In the genomic region with DNA sequence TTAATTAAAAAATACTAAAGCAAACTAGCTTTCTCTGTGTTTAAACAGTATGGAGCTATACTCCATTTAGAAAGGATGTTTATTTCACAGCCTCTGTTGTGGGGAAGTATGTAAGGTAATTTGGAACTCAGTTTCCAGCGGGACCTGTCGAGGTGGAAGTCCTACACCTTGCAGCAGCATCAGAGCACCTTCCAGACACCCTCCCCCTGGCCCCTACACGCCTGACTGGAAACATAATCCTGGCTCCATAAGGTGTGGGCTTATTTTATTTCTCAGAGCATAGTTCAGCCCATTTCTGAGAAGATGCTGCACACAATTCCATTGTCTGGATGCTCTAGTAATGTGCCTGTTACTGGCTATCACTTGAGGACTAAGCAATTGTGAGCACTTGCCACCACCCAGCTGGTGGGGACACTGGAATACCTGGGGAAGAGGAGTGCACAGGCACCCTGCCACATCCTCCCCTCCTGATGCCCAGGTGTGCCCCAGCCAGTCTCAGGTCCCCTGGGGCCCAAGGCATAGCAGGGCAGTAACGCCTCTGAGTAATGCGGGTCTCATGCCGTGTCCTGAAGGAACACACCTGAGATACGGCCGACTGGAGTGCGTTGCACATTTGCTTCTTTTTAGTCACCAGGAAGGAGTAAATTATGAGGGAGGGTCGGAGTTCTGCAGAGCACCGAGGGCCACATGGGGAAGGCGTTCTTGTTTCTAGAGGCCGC, we compare ENCODE assay signal across 20 cellular contexts.
"Had no signal": no experiment of that assay in that cellular context is flagged by ENCODE, and none has a peak within 500 bp of the region (broad histone marks: within the 10 kb centered on the region; RNA-seq: fewer than 3 reads in every experiment).

No MANE protein-coding gene starts in this region.

- H3K4me1 Mint-ChIP-seq: T-cell had no signal

- ATAC-seq: T-cell had no signal

- H3K27ac Mint-ChIP-seq: T-cell had no signal

- H3K9me3 Mint-ChIP-seq: T-cell had no signal

- DNase-seq: Kasumi-1, MM.1S, NCI-H1092 treated with DMSO at 0.1 percent for 48 hours, NCI-H1436, NCI-H187 treated with DMSO at 0.1 percent for 48 hours, NCI-H2029 treated with DMSO at 0.1 percent for 48 hours, NCI-H2171 treated with DMSO at 0.1 percent for 48 hours, NCI-H345, NCI-H446 treated with DMSO at 0.1 percent for 48 hours, NCI-H510A treated with DMSO at 0.1 percent for 48 hours, NCI-H526 treated with DMSO at 0.1 percent for 48 hours, NCI-H774, Right ventricle myocardium superior, RPMI8226, SIG-M5, SW 1271, T-cell had no signal

- H3K9ac ChIP-seq: KMS-11 had no signal

- H3K4me2 ChIP-seq: KMS-11 had no signal

- H3K9me3 ChIP-seq: SJSA1 had no signal

- H3K4me1 ChIP-seq: SJSA1 had no signal

- H3K4me3 Mint-ChIP-seq: T-cell had no signal

- H3K36me3 Mint-ChIP-seq: T-cell had no signal

- H3K4me3 ChIP-seq: SJSA1, SK-N-MC had no signal

- H3K27me3 ChIP-seq: SJSA1 had no signal

- H3K36me3 ChIP-seq: SJSA1 had no signal

- H3K27ac ChIP-seq: KMS-11, SJSA1, SK-N-MC had no signal
